8 cellular contexts compared by ENCODE assay signal in the genomic region with DNA sequence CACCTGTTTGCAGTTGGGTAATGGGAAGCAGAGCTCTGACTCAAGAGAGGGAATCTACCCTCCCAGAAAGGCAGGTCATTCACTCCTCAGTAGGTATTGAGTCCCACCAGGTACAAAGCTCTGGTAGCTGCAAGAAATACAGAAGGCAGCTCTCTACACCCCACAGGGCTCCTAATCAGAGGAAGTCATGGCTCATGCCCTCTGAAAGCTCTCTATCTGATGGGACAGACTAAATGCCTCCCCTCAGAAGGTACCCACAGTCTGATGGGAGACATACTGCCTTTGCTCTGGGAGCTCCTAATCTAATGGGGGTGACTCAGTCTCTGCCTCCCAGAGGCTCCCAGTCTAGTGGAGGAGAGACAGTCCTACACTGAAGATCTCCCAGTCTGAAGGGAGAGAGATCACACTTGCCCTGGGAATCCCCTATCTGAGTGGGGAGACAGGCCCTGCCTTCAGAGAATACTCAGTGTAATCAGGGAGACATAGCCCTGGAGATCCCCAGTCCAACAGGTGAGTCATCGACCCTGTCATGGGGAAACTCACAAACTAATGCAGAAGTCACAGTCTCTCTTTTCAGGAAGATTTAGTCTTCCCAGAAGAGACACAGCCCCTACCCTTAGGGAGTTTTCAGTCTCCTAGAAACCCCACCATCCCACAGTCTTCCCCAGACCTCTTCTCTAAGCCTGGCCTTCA. TPM values are rescaled to one million over a fixed set of nuclear protein-coding genes. Genes with fewer than 3 reads are reported as not detected.
A peak's percentile ranks its signal among the peaks of the same experiment; 100 is the strongest.
DNase-seq lines count a peak whose midpoint lies in the region; ATAC-seq, FAIRE-seq and TF ChIP-seq lines count a peak whose summit lies in the region.

No MANE protein-coding gene starts in this region.

- peak; percentile 94 for DNase-seq in A172 (ENCODE audit: low spot score)
- DNase-seq in astrocyte (ENCODE audit: low read depth) = peak; percentile 10
- no peak for DNase-seq in posterior vena cava (ENCODE audit: low spot score)
- no peak for DNase-seq in H4 (ENCODE audit: low spot score)
- DNase-seq in NCI-H1092 (lab: John Stamatoyannopoulos, UW) = no peak
- DNase-seq in G401 (ENCODE audit: low spot score) = no peak

- in situ Hi-C loops in G401 (cut with HindIII; ENCODE audit: low sequenced_read_pairs) = no loop called here

- FAIRE-seq in astrocyte (lab: Jason Lieb, UNC) = no peak

- no peak overlapping the region for H3K4me3 Mint-ChIP-seq in astrocyte (ENCODE audit: unreplicated experiment)

- no peaks in the 10 kb centered on the region for H4K20me1 ChIP-seq in astrocyte (ENCODE audit: insufficient read depth, low read length)

- H3K36me3 Mint-ChIP-seq in astrocyte (ENCODE audit: low read depth, unreplicated experiment) = peaks cover 1% of the 10 kb centered on the region

- no peak overlapping the region for H2AFZ ChIP-seq in astrocyte (ENCODE audit: low read depth, low read length)

- H3K79me2 ChIP-seq in astrocyte (ENCODE audit: insufficient read depth, low read length) = no peaks in the 10 kb centered on the region

- no peak overlapping the region for H3K4me2 ChIP-seq in astrocyte (ENCODE audit: low read length)

- no peak overlapping the region for H3K4me3 ChIP-seq in astrocyte (ENCODE audit: insufficient read depth, low read depth, low read length)

- ATAC-seq in GM19035 (IDR thresholded peaks at IDR 0.05; ENCODE audit: unreplicated experiment) (peak; percentile 82), HG03108 (IDR thresholded peaks at IDR 0.05; ENCODE audit: unreplicated experiment) (peak; percentile 72)

- H3K9ac ChIP-seq in astrocyte (ENCODE audit: low read length) = no peak overlapping the region

- no peaks in the 10 kb centered on the region for H3K9me3 ChIP-seq in astrocyte (ENCODE audit: insufficient read depth, low read depth, low read length)

- peaks cover 28% of the 10 kb centered on the region for H3K27me3 Mint-ChIP-seq in astrocyte (ENCODE audit: low read depth, unreplicated experiment)

- intact Hi-C loops in posterior vena cava (cut with DNase I) = loop anchor here in 1 of 2 donors (10.0 kb wide), 1 partner anchor 88 kb away; no protein-coding TSS in a partner anchor

- no peaks in the 10 kb centered on the region for H3K36me3 ChIP-seq in astrocyte (ENCODE audit: insufficient read depth, low read length)

- H3K27ac ChIP-seq in astrocyte (ENCODE audit: low read depth, low read length) = no peak overlapping the region

- peaks cover 6% of the 10 kb centered on the region for H3K4me1 Mint-ChIP-seq in astrocyte (ENCODE audit: low read depth, unreplicated experiment)

- TF ChIP-seq CTCF in astrocyte (IDR thresholded peaks at IDR 0.05; ENCODE audit: insufficient read depth, low read depth, low read length) = no peak

- H3K27ac Mint-ChIP-seq in astrocyte (ENCODE audit: unreplicated experiment) = no peak overlapping the region

- H3K4me1 ChIP-seq in astrocyte (ENCODE audit: insufficient read depth, low read length) = no peaks in the 10 kb centered on the region

- H3K9me3 Mint-ChIP-seq in astrocyte (ENCODE audit: unreplicated experiment) = no peaks in the 10 kb centered on the region

- H3K27me3 ChIP-seq in astrocyte (ENCODE audit: insufficient read depth, low read length) = no peaks in the 10 kb centered on the region

RNA-seq across cellular contexts. Expression of gene CAMK1G, which starts 23.7 kb away (rescaled TPM):
- total RNA-seq in A172 (2014; rRNA removed; shearing (Covaris generic)) = not detected in 2 replicates
- total RNA-seq in astrocyte (0.41 and 0.45 TPM in 2 replicates), posterior vena cava (not detected)
- not detected in 2 replicates for total RNA-seq in H4 (2014; rRNA removed; shearing (Covaris generic))
- total RNA-seq in G401 (2014; rRNA removed; shearing (Covaris generic)) = 1.5 and 2.3 TPM in 2 replicates

RNA-seq across cellular contexts. Expression of gene LAMB3, which starts 45.0 kb away (rescaled TPM):
- 7.0 and 13.7 TPM in 2 replicates for total RNA-seq in A172 (2014; rRNA removed; shearing (Covaris generic))
- total RNA-seq in astrocyte = 4.2 and 6.1 TPM in 2 replicates
- 1 to 10 TPM; 1.5 TPM for total RNA-seq in posterior vena cava
- 1.3 and 1.8 TPM in 2 replicates for total RNA-seq in H4 (2014; rRNA removed; shearing (Covaris generic))
- total RNA-seq in G401 (2014; rRNA removed; shearing (Covaris generic)) = not detected in 2 replicates

Comparison
In these comparisons a context has a peak if more than half of its experiments do, and no peak if none do; other contexts are left out.
1. DNase-seq: peak in A172 (single experiment) and astrocyte (single experiment); none in posterior vena cava (single experiment), H4 (single experiment), NCI-H1092 (single experiment) and G401 (single experiment).